Comparison of ENCODE assay signal across 12 cellular contexts in genomic region chr2:39018633-39019032, GRCh38.
"Had no signal": no experiment of that assay in that cellular context is flagged by ENCODE, and none has a peak within 500 bp of the region (broad histone marks: within the 10 kb centered on the region; RNA-seq: fewer than 3 reads in every experiment).

No MANE protein-coding gene starts in this region.

- H3K27ac ChIP-seq: breast epithelium, neural progenitor cell, pancreas, tibial nerve had no signal

- H3K27me3 ChIP-seq: breast epithelium, neural progenitor cell, pancreas, tibial nerve had no signal

- H3K9ac ChIP-seq: neural progenitor cell had no signal

- H3K36me3 ChIP-seq: breast epithelium had no signal

- ATAC-seq: activated T-cell treated with anti-CD3 and anti-CD28 coated beads, Interleukin-2, amount 50 U/mL, for 4 hours; pancreas had no signal

- H3K4me3 ChIP-seq: breast epithelium, neural progenitor cell, pancreas, skin epidermis, tibial nerve had no signal

- DNase-seq: activated gamma-delta T cell; activated naive CD8-positive, alpha-beta T cell treated with anti-CD3 and anti-CD28 coated beads for 36 hours; activated T-cell treated with anti-CD3 and anti-CD28 coated beads, Interleukin-2, amount 50 U/mL, for 4 hours; aorta; effector CD4-positive, alpha-beta T cell; pancreas; SHP77 treated with DMSO at 0.1 percent for 48 hours; T-helper 2 cell had no signal

- H3K4me1 ChIP-seq: breast epithelium had no signal

- H3K9me3 ChIP-seq: breast epithelium, pancreas, tibial nerve had no signal
